Comparison of ENCODE assay signal across 17 cellular contexts in genomic region chr3:58408906-58409305, GRCh38.
"Had no signal": no experiment of that assay in that cellular context is flagged by ENCODE, and none has a peak within 500 bp of the region (broad histone marks: within the 10 kb centered on the region; RNA-seq: fewer than 3 reads in every experiment).

No MANE protein-coding gene starts in this region.

- H3K9me3 Mint-ChIP-seq: activated CD4-positive, alpha-beta memory T cell treated with anti-CD3 and anti-CD28 coated beads for 36 hours; activated naive CD4-positive, alpha-beta T cell treated with anti-CD3 and anti-CD28 coated beads, Interleukin-2, amount 10 ng/mL, durations not matched to agents 7 days and 5 days; naive thymus-derived CD8-positive, alpha-beta T cell; T-helper 2 cell treated with Interferon-gamma antibody and Interleukin-4, amounts not matched to agents 5 μg/mL and 100 μg/mL, for 36 hours had no signal

- ATAC-seq: activated CD8-positive, alpha-beta memory T cell treated with anti-CD3 and anti-CD28 coated beads, Interleukin-2, amount 10 ng/mL, durations not matched to agents 7 days and 5 days; gastroesophageal sphincter; heart right ventricle; left colon; mucosa of descending colon; naive thymus-derived CD8-positive, alpha-beta T cell; pancreas had no signal

- H3K27me3 Mint-ChIP-seq: activated CD4-positive, alpha-beta memory T cell treated with anti-CD3 and anti-CD28 coated beads for 36 hours; activated CD8-positive, alpha-beta memory T cell treated with anti-CD3 and anti-CD28 coated beads, Interleukin-2, amount 10 ng/mL, durations not matched to agents 7 days and 5 days; activated naive CD4-positive, alpha-beta T cell treated with anti-CD3 and anti-CD28 coated beads, Interleukin-2, amount 10 ng/mL, durations not matched to agents 7 days and 5 days; naive thymus-derived CD8-positive, alpha-beta T cell had no signal

- H3K27ac Mint-ChIP-seq: activated CD4-positive, alpha-beta memory T cell treated with anti-CD3 and anti-CD28 coated beads for 36 hours; activated CD8-positive, alpha-beta memory T cell treated with anti-CD3 and anti-CD28 coated beads, Interleukin-2, amount 10 ng/mL, durations not matched to agents 7 days and 5 days; activated naive CD4-positive, alpha-beta T cell treated with anti-CD3 and anti-CD28 coated beads, Interleukin-2, amount 10 ng/mL, durations not matched to agents 7 days and 5 days; naive thymus-derived CD8-positive, alpha-beta T cell; T-helper 2 cell treated with Interferon-gamma antibody and Interleukin-4, amounts not matched to agents 5 μg/mL and 100 μg/mL, for 36 hours had no signal

- H3K27ac ChIP-seq: ascending aorta, breast epithelium, gastroesophageal sphincter, heart right ventricle, pancreas, transverse colon had no signal

- DNase-seq: activated CD4-positive, alpha-beta memory T cell treated with anti-CD3 and anti-CD28 coated beads for 36 hours; activated CD4-positive, alpha-beta T cell treated with anti-CD3 and anti-CD28 coated beads for 1 hour; activated CD8-positive, alpha-beta memory T cell treated with anti-CD3 and anti-CD28 coated beads, Interleukin-2, amount 10 ng/mL, durations not matched to agents 7 days and 5 days; activated naive CD4-positive, alpha-beta T cell treated with anti-CD3 and anti-CD28 coated beads, Interleukin-2, amount 10 ng/mL, durations not matched to agents 7 days and 5 days; activated T-cell treated with anti-CD3 and anti-CD28 coated beads, Interleukin-2, amount 50 U/mL, for 1 hour; heart right ventricle; left colon; mucosa of descending colon; naive thymus-derived CD8-positive, alpha-beta T cell; pancreas; stimulated activated CD4-positive, alpha-beta T cell treated with anti-CD3 and anti-CD28 coated beads, Interleukin-2, amount 100 ng/mL, for 48 hours; stimulated activated naive CD4-positive, alpha-beta T cell treated with Interleukin-2 at 50 U/mL for 16 hours; transverse colon had no signal

- H3K4me3 Mint-ChIP-seq: activated CD4-positive, alpha-beta memory T cell treated with anti-CD3 and anti-CD28 coated beads for 36 hours; activated CD8-positive, alpha-beta memory T cell treated with anti-CD3 and anti-CD28 coated beads, Interleukin-2, amount 10 ng/mL, durations not matched to agents 7 days and 5 days; activated naive CD4-positive, alpha-beta T cell treated with anti-CD3 and anti-CD28 coated beads, Interleukin-2, amount 10 ng/mL, durations not matched to agents 7 days and 5 days; naive thymus-derived CD8-positive, alpha-beta T cell; T-helper 2 cell treated with Interferon-gamma antibody and Interleukin-4, amounts not matched to agents 5 μg/mL and 100 μg/mL, for 36 hours had no signal
